10 cellular contexts compared by ENCODE assay signal in genomic region chr12:47776471-47777143, GRCh38. TPM values are rescaled to one million over a fixed set of nuclear protein-coding genes. Genes with fewer than 3 reads are reported as not detected.
A peak's percentile ranks its signal among the peaks of the same experiment; 100 is the strongest.
DNase-seq lines count a peak whose midpoint lies in the region; ATAC-seq and TF ChIP-seq lines count a peak whose summit lies in the region.
"Had no signal": no experiment of that assay in that cellular context is flagged by ENCODE, and none has a peak within 500 bp of the region (broad histone marks: within the 10 kb centered on the region; RNA-seq: fewer than 3 reads in every experiment).

No MANE protein-coding gene starts in this region.

- H3K36me3 ChIP-seq in Loucy (ENCODE audit: insufficient read depth, low read length) (no peaks in the 10 kb centered on the region; the same call in 1 of the 2 replicates), esophagus muscularis mucosa (peaks cover 0 to 12% (median 11%) of the 10 kb centered on the region in 4 donors)

- H3K4me2 ChIP-seq in Loucy (ENCODE audit: low read depth, low read length, poor library complexity, severe bottlenecking): peak overlapping the region; percentile 92

- TF ChIP-seq EP300 in esophagus muscularis mucosa (IDR thresholded peaks at IDR 0.05): no peak

- WGBS in esophagus muscularis mucosa: 69% methylated on average over 3 of the region's 5 CpGs

- H3K9me2 ChIP-seq in Loucy (replicated peaks; ENCODE audit: low read depth, low read length): no peaks in the 10 kb centered on the region

- H4K20me1 ChIP-seq in Loucy (ENCODE audit: insufficient read depth, low read length, poor library complexity, severe bottlenecking): peaks cover 5% of the 10 kb centered on the region

- TF ChIP-seq CTCF in C4-2B (conservative IDR thresholded peaks at IDR 0.05) (no peak), Loucy (conservative IDR thresholded peaks at IDR 0.05; ENCODE audit: low read length) (no peak), esophagus muscularis mucosa (IDR thresholded peaks at IDR 0.05) (no peak)

- peak overlapping the region in 1 of 10 donors; percentile 31 for H3K27ac Mint-ChIP-seq in naive thymus-derived CD8-positive, alpha-beta T cell
- H3K27ac Mint-ChIP-seq: activated naive CD8-positive, alpha-beta T cell treated with anti-CD3 and anti-CD28 coated beads, Interleukin-2, amount 10 ng/mL, durations not matched to agents 7 days and 5 days had no signal

- H3K27ac ChIP-seq in C4-2B (peak overlapping the region; percentile 1; the same call in 1 of the 2 replicates), esophagus muscularis mucosa (replicated peaks in 1 of 4) (peak overlapping the region; percentile 75 to 84 (median 80))

- H3F3A ChIP-seq in Loucy (ENCODE audit: low read depth): no peaks in the 10 kb centered on the region; the same call in 1 of the 2 replicates

- intact Hi-C loops in esophagus muscularis mucosa (cut with DNase I): loop anchor here (5.0 kb wide), 2 partner anchors 34 to 59 kb away; no protein-coding TSS in a partner anchor

- peaks cover 10% of the 10 kb centered on the region for H3K79me2 ChIP-seq in Loucy (ENCODE audit: insufficient read depth, low read length)

- no peaks in the 10 kb centered on the region for H3K36me3 Mint-ChIP-seq in naive thymus-derived CD8-positive, alpha-beta T cell
- H3K36me3 Mint-ChIP-seq: activated naive CD8-positive, alpha-beta T cell treated with anti-CD3 and anti-CD28 coated beads, Interleukin-2, amount 10 ng/mL, durations not matched to agents 7 days and 5 days had no signal

- peaks cover 49% of the 10 kb centered on the region for H3K4me1 ChIP-seq in Loucy (ENCODE audit: insufficient read depth, low read length, poor library complexity, severe bottlenecking)
- peaks cover 65 to 77% (median 75%) of the 10 kb centered on the region in 4 donors for H3K4me1 ChIP-seq in esophagus muscularis mucosa

- H3K4me1 Mint-ChIP-seq in naive thymus-derived CD8-positive, alpha-beta T cell: peaks cover 16 to 40% (median 31%) of the 10 kb centered on the region in 4 donors

- ATAC-seq in naive thymus-derived CD8-positive, alpha-beta T cell: no peak
- ATAC-seq in GM19324 (IDR thresholded peaks at IDR 0.05; ENCODE audit: low FRiP score, unreplicated experiment) (no peak), GM19467 (IDR thresholded peaks at IDR 0.05; ENCODE audit: unreplicated experiment) (no peak)
- ATAC-seq: SK-N-SH treated with all-trans-retinoic acid at 6 μM for 48 hours had no signal

- H3K9me3 ChIP-seq in Loucy (ENCODE audit: insufficient read depth, low read depth, low read length): no peaks in the 10 kb centered on the region
- no peaks in the 10 kb centered on the region for H3K9me3 ChIP-seq in esophagus muscularis mucosa

- H3K27me3 ChIP-seq in Loucy (ENCODE audit: insufficient read depth, low read length, poor library complexity, severe bottlenecking) (no peaks in the 10 kb centered on the region), esophagus muscularis mucosa (no peaks in the 10 kb centered on the region)

- no peak overlapping the region for H3K4me3 Mint-ChIP-seq in naive thymus-derived CD8-positive, alpha-beta T cell
- H3K4me3 Mint-ChIP-seq: activated naive CD8-positive, alpha-beta T cell treated with anti-CD3 and anti-CD28 coated beads, Interleukin-2, amount 10 ng/mL, durations not matched to agents 7 days and 5 days had no signal

- H3K27me3 Mint-ChIP-seq in naive thymus-derived CD8-positive, alpha-beta T cell: no peaks in the 10 kb centered on the region

- no peak overlapping the region for H3K4me3 ChIP-seq in Loucy (ENCODE audit: low read length, poor library complexity, severe bottlenecking)
- H3K4me3 ChIP-seq in esophagus muscularis mucosa: no peak overlapping the region

- POLR2A ChIA-PET in naive thymus-derived CD8-positive, alpha-beta T cell (lab: Charles Lee): interaction anchor here (0.5 to 2.2 kb wide), 5 partner anchors 9 to 483 kb away, joined by 3 to 6 read pairs (median 4); no protein-coding TSS in a partner anchor

- DNase-seq in esophagus muscularis mucosa (ENCODE audit: extremely low spot score): no peak
- peak; percentile 50 for DNase-seq in renal cortical epithelial cell (ENCODE audit: low read depth)
- no peak for DNase-seq in naive thymus-derived CD8-positive, alpha-beta T cell
- DNase-seq in islet precursor cell: no peak
- DNase-seq: activated naive CD8-positive, alpha-beta T cell treated with anti-CD3 and anti-CD28 coated beads, Interleukin-2, amount 10 ng/mL, durations not matched to agents 7 days and 5 days had no signal

- no peak overlapping the region for H2AFZ ChIP-seq in Loucy (ENCODE audit: low read length)

- TF ChIP-seq POLR2A in esophagus muscularis mucosa (IDR thresholded peaks at IDR 0.05; ENCODE audit: low read depth): no peak

- peak overlapping the region; percentile 25 for H3K9ac ChIP-seq in Loucy (ENCODE audit: low read depth, low read length, poor library complexity, severe bottlenecking)

- H3K9me3 Mint-ChIP-seq in naive thymus-derived CD8-positive, alpha-beta T cell: no peaks in the 10 kb centered on the region
- H3K9me3 Mint-ChIP-seq: activated naive CD8-positive, alpha-beta T cell treated with anti-CD3 and anti-CD28 coated beads, Interleukin-2, amount 10 ng/mL, durations not matched to agents 7 days and 5 days had no signal

RNA-seq across cellular contexts. Expression of gene SLC48A1, which starts 3.6 kb away (rescaled TPM):
- total RNA-seq in esophagus muscularis mucosa (10 to 100 TPM; 34.5 to 56.0 (median 40.7) TPM), renal cortical epithelial cell (38.9 and 77.2 TPM in 2 replicates)
- 10 to 100 TPM; 11.5 to 12.8 TPM for total RNA-seq in naive thymus-derived CD8-positive, alpha-beta T cell
- polyA plus RNA-seq in naive thymus-derived CD8-positive, alpha-beta T cell: 10 to 100 TPM in 1 of 3 donors, 1 to 10 TPM in 2; 9.4 to 11.6 (median 9.7) TPM

RNA-seq across cellular contexts. Expression of gene RAPGEF3, which starts 17.9 kb away (rescaled TPM):
- total RNA-seq in esophagus muscularis mucosa (10 to 100 TPM; 18.3 to 48.2 (median 32.5) TPM), renal cortical epithelial cell (34.4 and 125 TPM in 2 replicates)
- under 1 TPM; 0.63 to 0.65 TPM for total RNA-seq in naive thymus-derived CD8-positive, alpha-beta T cell
- under 1 TPM; 0.08 to 0.27 (median 0.12) TPM for polyA plus RNA-seq in naive thymus-derived CD8-positive, alpha-beta T cell

RNA-seq across cellular contexts. Expression of gene HDAC7, which starts 43.1 kb away (rescaled TPM):
- total RNA-seq in esophagus muscularis mucosa (100 to 1,000 TPM in 1 of 4 donors, 10 to 100 TPM in 3; 58.3 to 105 (median 82.5) TPM), renal cortical epithelial cell (16.8 and 56.4 TPM in 2 replicates)
- total RNA-seq in naive thymus-derived CD8-positive, alpha-beta T cell: 100 to 1,000 TPM; 160 to 165 TPM
- polyA plus RNA-seq in naive thymus-derived CD8-positive, alpha-beta T cell: 10 to 100 TPM; 10.2 to 30.5 (median 14.3) TPM

RNA-seq across cellular contexts. Expression of gene ENDOU, which starts 51.3 kb away (rescaled TPM):
- total RNA-seq in esophagus muscularis mucosa (1 to 10 TPM in 1 of 4 donors, under 1 TPM in 1, not detected in 2; 0.39 to 2.0 TPM), renal cortical epithelial cell (0.10 TPM in 1 of 2 replicates, not detected in the other)
- not detected for total RNA-seq in naive thymus-derived CD8-positive, alpha-beta T cell
- polyA plus RNA-seq in naive thymus-derived CD8-positive, alpha-beta T cell: not detected

Comparison
In these comparisons a context has a peak if more than half of its experiments do, and no peak if none do; other contexts are left out.
1. RNA of gene RAPGEF3, which starts 17.9 kb away (total RNA-seq): 34.4 to 125 TPM in renal cortical epithelial cell and 18.3 to 48.2 TPM in esophagus muscularis mucosa; 0.63 to 0.65 TPM in naive thymus-derived CD8-positive, alpha-beta T cell; every median in the first group is over 10 times any median in the second.